ENCODE assay signal across 8 cellular contexts in the genomic region with DNA sequence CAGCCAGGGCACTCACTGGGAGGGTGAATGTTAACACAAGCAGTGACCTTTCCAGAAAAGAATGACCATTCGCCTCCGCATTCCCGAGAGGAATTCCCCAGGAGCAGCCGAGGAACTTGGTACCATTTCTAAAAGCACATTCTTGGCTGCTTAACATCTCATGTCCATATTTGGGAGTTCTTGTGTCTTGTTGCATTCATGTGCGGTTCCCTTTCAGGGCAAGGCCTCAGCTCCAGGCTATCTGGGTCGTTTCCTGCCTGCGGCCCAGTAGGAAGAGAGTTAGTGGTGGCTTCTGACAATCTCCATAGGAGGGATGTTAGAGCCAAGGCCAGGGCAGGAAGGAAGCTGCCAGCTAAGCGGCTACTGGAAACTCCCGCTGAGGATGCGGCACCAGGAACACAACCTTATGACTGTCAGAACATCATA. TPM values are rescaled to one million over a fixed set of nuclear protein-coding genes. Genes with fewer than 3 reads are reported as not detected.
DNase-seq lines count a peak whose midpoint lies in the region; ATAC-seq and TF ChIP-seq lines count a peak whose summit lies in the region.

No MANE protein-coding gene starts in this region.

- peak overlapping the region; percentile 64 for H3K4me3 Mint-ChIP-seq in Caco-2 (ENCODE audit: unreplicated experiment)
- no peak overlapping the region for H3K4me3 Mint-ChIP-seq in stimulated activated naive CD8-positive, alpha-beta T cell treated with anti-CD3 and anti-CD28 coated beads, Interleukin-15, amount 100 ng/mL, for 72 hours

- TF ChIP-seq POLR2A in ovary (IDR thresholded peaks at IDR 0.05) = no peak

- ATAC-seq in GM21619 (IDR thresholded peaks at IDR 0.05; ENCODE audit: unreplicated experiment) (no peak), GM19452 (IDR thresholded peaks at IDR 0.05; ENCODE audit: unreplicated experiment) (no peak)
- no peak for ATAC-seq in stimulated activated naive CD8-positive, alpha-beta T cell treated with anti-CD3 and anti-CD28 coated beads, Interleukin-15, amount 100 ng/mL, for 72 hours

- peaks cover 12% of the 10 kb centered on the region for H3K9me3 Mint-ChIP-seq in Caco-2 (ENCODE audit: unreplicated experiment)
- H3K9me3 Mint-ChIP-seq in stimulated activated naive CD8-positive, alpha-beta T cell treated with anti-CD3 and anti-CD28 coated beads, Interleukin-15, amount 100 ng/mL, for 72 hours = peaks cover 11 to 19% of the 10 kb centered on the region in 2 donors

- H3K27me3 Mint-ChIP-seq in Caco-2 (ENCODE audit: insufficient read depth, unreplicated experiment) = no peaks in the 10 kb centered on the region
- H3K27me3 Mint-ChIP-seq in stimulated activated naive CD8-positive, alpha-beta T cell treated with anti-CD3 and anti-CD28 coated beads, Interleukin-15, amount 100 ng/mL, for 72 hours = no peaks in the 10 kb centered on the region

- no peak overlapping the region for H3K27ac ChIP-seq in ovary

- DNase-seq in Caco-2 (peak; percentile 73 to 87), SW480 (ENCODE audit: low spot score) (peak; percentile 84), foreskin fibroblast (peak; percentile 96 to 98), ovary (peak; percentile 32 to 69 (median 51)), middle frontal gyrus (ENCODE audit: extremely low spot score, low spot score) (no peak)
- no peak for DNase-seq in stimulated activated naive CD8-positive, alpha-beta T cell treated with anti-CD3 and anti-CD28 coated beads, Interleukin-15, amount 100 ng/mL, for 72 hours

- peaks cover 40% of the 10 kb centered on the region for H3K4me1 Mint-ChIP-seq in Caco-2 (ENCODE audit: low read depth, unreplicated experiment)
- H3K4me1 Mint-ChIP-seq in stimulated activated naive CD8-positive, alpha-beta T cell treated with anti-CD3 and anti-CD28 coated beads, Interleukin-15, amount 100 ng/mL, for 72 hours = peaks cover 43% of the 10 kb centered on the region

- POLR2A ChIA-PET in Caco-2 (lab: Charles Lee) = interaction anchor here (0.8 to 1.2 kb wide), 5 partner anchors 15 to 87 kb away, joined by 3 to 4 read pairs (median 4); no protein-coding TSS in a partner anchor

- peak overlapping the region; percentile 96 for H3K27ac Mint-ChIP-seq in Caco-2 (ENCODE audit: unreplicated experiment)
- H3K27ac Mint-ChIP-seq in stimulated activated naive CD8-positive, alpha-beta T cell treated with anti-CD3 and anti-CD28 coated beads, Interleukin-15, amount 100 ng/mL, for 72 hours = peak overlapping the region in 1 of 2 donors; percentile 12

- CTCF ChIA-PET in Caco-2 (lab: Charles Lee) = interaction anchor here (0.5 to 1.6 kb wide), 7 partner anchors 10 to 221 kb away, joined by 3 to 5 read pairs (median 3); no protein-coding TSS in a partner anchor

- H3K4me1 ChIP-seq in Caco-2 (peaks cover 61% of the 10 kb centered on the region), ovary (ENCODE audit: insufficient read depth) (peaks cover 4% of the 10 kb centered on the region)

- H3K36me3 Mint-ChIP-seq in Caco-2 (ENCODE audit: insufficient read depth, unreplicated experiment) = peaks cover 35% of the 10 kb centered on the region

- H3K27me3 ChIP-seq in Caco-2 (replicated peaks; ENCODE audit: control insufficient read depth, insufficient read depth, low read length) (no peaks in the 10 kb centered on the region), ovary (no peaks in the 10 kb centered on the region)

- intact Hi-C loops in Caco-2 (cut with micrococcal nuclease; ENCODE audit: unreplicated experiment) = loop anchor here (1.0 kb wide), 1 partner anchor 86 kb away; a partner anchor contains a TSS
- intact Hi-C loops in ovary (cut with DNase I) = no loop called here

- no TSS peak for BruUV-seq in Caco-2 (replicated peaks; lab: Mats Ljungman, UMichigan)

- H3K4me3 ChIP-seq in Caco-2 (ENCODE audit: low read depth, low read length) (no peak overlapping the region), foreskin fibroblast (ENCODE audit: low read depth in 1 of 2, low read length in 2 of 2) (no peak overlapping the region), ovary (no peak overlapping the region)

- peaks cover 6% of the 10 kb centered on the region; the same call in 1 of the 2 replicates for H3K9me3 ChIP-seq in Caco-2
- no peaks in the 10 kb centered on the region for H3K9me3 ChIP-seq in ovary

- TF ChIP-seq CTCF in Caco-2 (IDR thresholded peaks at IDR 0.05; ENCODE audit: insufficient read depth in 1 of 2, low read depth in 1 of 2, low read length in 1 of 2, severe bottlenecking in 1 of 2, unreplicated experiment in 1 of 2) = no peak
- no peak for TF ChIP-seq CTCF in foreskin fibroblast (IDR thresholded peaks at IDR 0.05; ENCODE audit: low read depth, low read length)
- TF ChIP-seq CTCF in ovary (IDR thresholded peaks at IDR 0.05) = no peak

- 1 to 2% (median 2%) methylated on average over 10 of the region's 10 CpGs for WGBS in ovary, 3 donors

- H3K36me3 ChIP-seq in Caco-2 (ENCODE audit: control insufficient read depth, insufficient read depth, low read length) (0 out of 2 replicates have a peak, but pooled peaks cover 1% of the 10 kb centered on the region), ovary (no peaks in the 10 kb centered on the region)

- TF ChIP-seq EP300 in ovary (IDR thresholded peaks at IDR 0.05) = no peak

RNA-seq across cellular contexts. Expression of a gene that starts 27.9 kb away (rescaled TPM):
- total RNA-seq in Caco-2 (2022) = 30.9 and 32.7 TPM in 2 replicates
- total RNA-seq in ovary = 10 to 100 TPM in 6 of 7 donors, 1 to 10 TPM in 1; 8.6 to 23.0 (median 19.2) TPM
- polyA plus RNA-seq in ovary = 10 to 100 TPM in 1 of 2 donors, 1 to 10 TPM in 1; 6.6 to 14.5 TPM

Comparison
In these comparisons a context has a peak if more than half of its experiments do, and no peak if none do; other contexts are left out.
1. DNase-seq: peak in Caco-2 (2 of 2), SW480 (single experiment), foreskin fibroblast (2 of 2) and ovary (5 of 5); none in middle frontal gyrus (single experiment) and stimulated activated naive CD8-positive, alpha-beta T cell treated with anti-CD3 and anti-CD28 coated beads, Interleukin-15, amount 100 ng/mL, for 72 hours (0 of 2).